ENCODE assay signal across 16 cellular contexts in genomic region chr5:42640835-42641234, GRCh38.
DNase-seq lines count a peak whose midpoint lies in the region; ATAC-seq and TF ChIP-seq lines count a peak whose summit lies in the region.
"Had no signal": no experiment of that assay in that cellular context is flagged by ENCODE, and none has a peak within 500 bp of the region (broad histone marks: within the 10 kb centered on the region; RNA-seq: fewer than 3 reads in every experiment).

No MANE protein-coding gene starts in this region.

- intact Hi-C loops in MCF 10A (cut with micrococcal nuclease) (no loop called here), breast epithelium (cut with DNase I; ENCODE audit: low total_unique reads) (no loop called here), mammary epithelial cell (cut with micrococcal nuclease) (no loop called here)

- H3K9ac ChIP-seq in mammary epithelial cell (ENCODE audit: insufficient read depth, low read length) (no peak overlapping the region), smooth muscle cell (ENCODE audit: low read depth) (no peak overlapping the region)
- H3K9ac ChIP-seq: GM23248 had no signal

- no peaks in the 10 kb centered on the region for H3K27me3 Mint-ChIP-seq in MCF 10A (ENCODE audit: insufficient read depth, unreplicated experiment)

- no TSS peak for BruUV-seq in MCF 10A (replicated peaks; lab: Mats Ljungman, UMichigan)
- BruUV-seq in mammary epithelial cell (replicated peaks; lab: Mats Ljungman, UMichigan): no TSS peak

- CTCF ChIA-PET in MCF 10A (lab: Yijun Ruan, JAX): interaction anchor here (0.8 to 2.0 kb wide), 6 partner anchors 10 to 796 kb away, joined by 3 to 8 read pairs (median 4); no protein-coding TSS in a partner anchor
- CTCF ChIA-PET in mammary epithelial cell (lab: Charles Lee; ENCODE audit: low non-redundant PET): no interaction called here

- TF ChIP-seq POLR2A in breast epithelium (IDR thresholded peaks at IDR 0.05): no peak

- H3K4me2 ChIP-seq in mammary epithelial cell (ENCODE audit: insufficient read depth, low read depth, low read length) (peak overlapping the region; percentile 46), smooth muscle cell (no peak overlapping the region)

- H3K9me3 Mint-ChIP-seq in MCF 10A (ENCODE audit: unreplicated experiment): no peaks in the 10 kb centered on the region
- H3K9me3 Mint-ChIP-seq: CD8-positive, alpha-beta T cell had no signal

- H3K27me3 ChIP-seq in breast epithelium (no peaks in the 10 kb centered on the region), mammary epithelial cell (ENCODE audit: insufficient read depth, low read length) (no peaks in the 10 kb centered on the region), smooth muscle cell (ENCODE audit: low read depth) (no peaks in the 10 kb centered on the region)
- H3K27me3 ChIP-seq: BE2C had no signal

- H3K4me1 ChIP-seq in breast epithelium (no peaks in the 10 kb centered on the region), mammary epithelial cell (ENCODE audit: insufficient read depth, low read length) (peaks cover 25% of the 10 kb centered on the region), smooth muscle cell (ENCODE audit: low read depth) (no peaks in the 10 kb centered on the region)
- H3K4me1 ChIP-seq: BE2C had no signal

- ATAC-seq in esophagus mucosa: peak; percentile 61
- ATAC-seq: CD8-positive, alpha-beta T cell; GM12878; HCT116 had no signal

- POLR2A ChIA-PET in MCF 10A (lab: Yijun Ruan, JAX): interaction anchor here (0.7 to 1.8 kb wide), 8 partner anchors 9 to 61 kb away, joined by 3 to 5 read pairs (median 4); no protein-coding TSS in a partner anchor

- H3K79me2 ChIP-seq in mammary epithelial cell (ENCODE audit: insufficient read depth, low read length) (no peaks in the 10 kb centered on the region), smooth muscle cell (ENCODE audit: low read depth) (no peaks in the 10 kb centered on the region)

- in situ Hi-C loops in mammary epithelial cell (cut with MboI; ENCODE audit: low sequenced_read_pairs in 2 of 2): no loop called here

- H3K4me3 ChIP-seq in breast epithelium (no peak overlapping the region), mammary epithelial cell (replicated peaks in 1 of 3; ENCODE audit: insufficient read depth in 1 of 3, low read depth in 2 of 3, low read length in 3 of 3) (no peak overlapping the region), smooth muscle cell (no peak overlapping the region)
- H3K4me3 ChIP-seq: GM12878, GM23248 had no signal

- no peaks in the 10 kb centered on the region for H4K20me1 ChIP-seq in mammary epithelial cell (ENCODE audit: insufficient read depth, low read length)
- no peaks in the 10 kb centered on the region for H4K20me1 ChIP-seq in smooth muscle cell (ENCODE audit: low read depth)

- WGBS in mammary epithelial cell (ENCODE audit: low coverage, missing lambda C conversion rate): 97% methylated on average over 2 of the region's 2 CpGs
- 95% methylated on average over 2 of the region's 2 CpGs for WGBS in smooth muscle cell (ENCODE audit: low lambda C conversion rate)

- dilution Hi-C loops in mammary epithelial cell (cut with HindIII; ENCODE audit: low sequenced_read_pairs): no loop called here

- TF ChIP-seq CTCF in MCF 10A (IDR thresholded peaks at IDR 0.05; ENCODE audit: unreplicated experiment) (no peak), breast epithelium (IDR thresholded peaks at IDR 0.05) (no peak), mammary epithelial cell (conservative IDR thresholded peaks at IDR 0.05 in 1 of 2, IDR thresholded peaks at IDR 0.05 in 1 of 2; ENCODE audit: extremely low read depth in 1 of 2, insufficient read depth in 1 of 2, low read depth in 1 of 2, low read length in 2 of 2) (no peak), smooth muscle cell (IDR thresholded peaks at IDR 0.05; ENCODE audit: borderline replicate concordance, insufficient read depth, poor library complexity, severe bottlenecking) (no peak)

- H3K36me3 ChIP-seq in breast epithelium (no peaks in the 10 kb centered on the region), mammary epithelial cell (ENCODE audit: insufficient read depth, low read length) (no peaks in the 10 kb centered on the region), smooth muscle cell (ENCODE audit: low read depth) (no peaks in the 10 kb centered on the region)
- H3K36me3 ChIP-seq: BE2C had no signal

- peaks cover 6% of the 10 kb centered on the region for H3K4me1 Mint-ChIP-seq in MCF 10A (ENCODE audit: insufficient read depth, unreplicated experiment)

- no peaks in the 10 kb centered on the region for H3F3A ChIP-seq in smooth muscle cell (ENCODE audit: low read depth)

- H3K36me3 Mint-ChIP-seq in MCF 10A (ENCODE audit: insufficient read depth, unreplicated experiment): no peaks in the 10 kb centered on the region
- H3K36me3 Mint-ChIP-seq: CD8-positive, alpha-beta T cell had no signal

- H3K27ac ChIP-seq in breast epithelium (no peak overlapping the region), mammary epithelial cell (ENCODE audit: insufficient read depth, low read depth, low read length) (peak overlapping the region; percentile 80), smooth muscle cell (ENCODE audit: low read depth) (peak overlapping the region; percentile 67)
- H3K27ac ChIP-seq: C4-2B, GM23248 had no signal

- H2AFZ ChIP-seq in mammary epithelial cell (ENCODE audit: low read depth, low read length): peak overlapping the region; percentile 75
- H2AFZ ChIP-seq in smooth muscle cell (ENCODE audit: low read depth): no peak overlapping the region
- H2AFZ ChIP-seq: GM23248 had no signal

- H3K27ac Mint-ChIP-seq in MCF 10A (ENCODE audit: low read depth, unreplicated experiment): peak overlapping the region; percentile 83
- H3K27ac Mint-ChIP-seq: CD8-positive, alpha-beta T cell had no signal

- DNase-seq in MCF 10A (ENCODE audit: unreplicated experiment) (no peak), breast epithelium (ENCODE audit: low spot score in 2 of 2) (no peak), mammary epithelial cell (peak; percentile 13), smooth muscle cell (lab: John Stamatoyannopoulos, UW; ENCODE audit: unreplicated experiment) (no peak), mucosa of gallbladder (ENCODE audit: low spot score) (no peak), iPS-NIHi7 (ENCODE audit: extremely low spot score) (no peak)
- DNase-seq in activated CD4-positive, alpha-beta T cell treated with anti-CD3 and anti-CD28 coated beads, Interleukin-2, amount 50 U/mL, for 4 hours: no peak
- DNase-seq: BE2C; CD8-positive, alpha-beta T cell; COR-L47; DMS79; GM23248 had no signal

- H3K9me3 ChIP-seq in breast epithelium (no peaks in the 10 kb centered on the region), mammary epithelial cell (replicated peaks; ENCODE audit: insufficient read depth, low read length) (no peaks in the 10 kb centered on the region), smooth muscle cell (replicated peaks; ENCODE audit: low read depth) (no peaks in the 10 kb centered on the region)
- H3K9me3 ChIP-seq: BE2C had no signal

- no peak overlapping the region for H3K4me3 Mint-ChIP-seq in MCF 10A (ENCODE audit: unreplicated experiment)
- H3K4me3 Mint-ChIP-seq: CD8-positive, alpha-beta T cell had no signal

Comparison
In these comparisons a context has a peak if more than half of its experiments do, and no peak if none do; other contexts are left out.
1. H3K27ac ChIP-seq: peak in mammary epithelial cell (single experiment) and smooth muscle cell (single experiment); none in breast epithelium (0 of 2).